Comparison of ENCODE assay signal across 8 cellular contexts in genomic region chr14:72024043-72024407, GRCh38.
A peak's percentile ranks its signal among the peaks of the same experiment; 100 is the strongest.
DNase-seq lines count a peak whose midpoint lies in the region; ATAC-seq and TF ChIP-seq lines count a peak whose summit lies in the region.

No MANE protein-coding gene starts in this region.

- H3K9me3 Mint-ChIP-seq in effector memory CD8-positive, alpha-beta T cell: no peaks in the 10 kb centered on the region

- TF ChIP-seq CTCF in HEK293 (tag by site-specific recombination; IDR thresholded peaks at IDR 0.05) (no peak), left lung (IDR thresholded peaks at IDR 0.05) (peak; percentile 56 to 57), stomach (IDR thresholded peaks at IDR 0.05) (peak in 3 of 7 experiments; percentile 36 to 53 (median 52))

- H3K27ac ChIP-seq in HEK293 (ENCODE audit: extremely low read depth, low read depth, low read length): no peak overlapping the region
- H3K27ac ChIP-seq in left lung: no peak overlapping the region
- no peak overlapping the region for H3K27ac ChIP-seq in stomach

- H3K4me1 Mint-ChIP-seq in effector memory CD8-positive, alpha-beta T cell (ENCODE audit: low read depth in 2 of 2): peaks cover 0 to 2% of the 10 kb centered on the region in 2 donors

- H3K27ac Mint-ChIP-seq in effector memory CD8-positive, alpha-beta T cell: no peak overlapping the region

- no peak for TF ChIP-seq EP300 in stomach (IDR thresholded peaks at IDR 0.05)

- intact Hi-C loops in left lung (cut with DNase I): no loop called here
- intact Hi-C loops in stomach (cut with DNase I; ENCODE audit: low total_unique reads): no loop called here

- CTCF ChIA-PET in HEK293 (lab: Yijun Ruan, JAX): interaction anchor here (0.6 to 2.9 kb wide), 16 partner anchors 11 to 1616 kb away, joined by 3 to 14 read pairs (median 4); no protein-coding TSS in a partner anchor

- H3K36me3 ChIP-seq in HEK293 (ENCODE audit: control insufficient read depth in 2 of 2, insufficient read depth in 1 of 2, low read length in 2 of 2) (no peaks in the 10 kb centered on the region), left lung (no peaks in the 10 kb centered on the region), stomach (no peaks in the 10 kb centered on the region)

- TF ChIP-seq POLR2A in stomach (IDR thresholded peaks at IDR 0.05): no peak

- ATAC-seq in left lung (peak; percentile 80), GM18873 (IDR thresholded peaks at IDR 0.05; ENCODE audit: low FRiP score, unreplicated experiment) (no peak)
- no peak for ATAC-seq in effector memory CD8-positive, alpha-beta T cell (replicated peaks)

- H3K36me3 Mint-ChIP-seq in effector memory CD8-positive, alpha-beta T cell (ENCODE audit: insufficient read depth): no peaks in the 10 kb centered on the region

- POLR2A ChIA-PET in HEK293 (lab: Yijun Ruan, JAX): no interaction called here

- DNase-seq in CD1c-positive myeloid dendritic cell (ENCODE audit: extremely low spot score) (peak; percentile 69), RPMI8226 (peak; percentile 9), amniotic epithelial cell (ENCODE audit: low read depth) (peak; percentile 24), left lung (no peak), stomach (peak; percentile 27)
- DNase-seq in effector memory CD8-positive, alpha-beta T cell: no peak

- no peaks in the 10 kb centered on the region for H3K9me3 ChIP-seq in HEK293 (ENCODE audit: control insufficient read depth, insufficient read depth, low read depth, low read length)
- no peaks in the 10 kb centered on the region for H3K9me3 ChIP-seq in left lung
- no peaks in the 10 kb centered on the region for H3K9me3 ChIP-seq in stomach

- no peak overlapping the region for H3K4me3 Mint-ChIP-seq in effector memory CD8-positive, alpha-beta T cell

- 23 to 38% (median 30%) methylated on average over 4 to 6 of the region's 6 CpGs for WGBS in stomach, 5 donors

- H3K27me3 ChIP-seq in left lung (no peaks in the 10 kb centered on the region), stomach (no peaks in the 10 kb centered on the region)

- H3K27me3 Mint-ChIP-seq in effector memory CD8-positive, alpha-beta T cell: peaks cover 54 to 69% of the 10 kb centered on the region in 2 donors

- 0 out of 2 replicates have a peak, but pooled peaks cover 5% of the 10 kb centered on the region for H3K4me1 ChIP-seq in HEK293 (ENCODE audit: control insufficient read depth, insufficient read depth, low read length)
- no peaks in the 10 kb centered on the region for H3K4me1 ChIP-seq in left lung
- H3K4me1 ChIP-seq in stomach: no peaks in the 10 kb centered on the region

- H3K4me3 ChIP-seq in HEK293 (ENCODE audit: low read depth, low read length) (no peak overlapping the region), left lung (no peak overlapping the region), stomach (no peak overlapping the region)

TF ChIP-seq in HEK293, 187 proteins besides CTCF, POLR2A, EP300 and RAD21:
- TF ChIP-seq ZNF654 (tag by site-specific recombination; IDR thresholded peaks at IDR 0.05; ENCODE audit: low read depth) (0 out of 2 replicates have a peak, but pooled peaks have one; percentile 6), ZFP41 (tag by site-specific recombination; IDR thresholded peaks at IDR 0.05; ENCODE audit: borderline replicate concordance) (no peak), TRIM28 (IDR thresholded peaks at IDR 0.05; ENCODE audit: borderline replicate concordance, low read length) (no peak), ZNF449 (tag by site-specific recombination; IDR thresholded peaks at IDR 0.05) (no peak), ZNF701 (tag by site-specific recombination; IDR thresholded peaks at IDR 0.05) (no peak), ZNF37A (tag by site-specific recombination; IDR thresholded peaks at IDR 0.05) (no peak), ZNF140 (tag by site-specific recombination; IDR thresholded peaks at IDR 0.05) (no peak), SALL2 (tag by site-specific recombination; IDR thresholded peaks at IDR 0.05; ENCODE audit: borderline replicate concordance) (no peak)
- TF ChIP-seq, protein P1, sequence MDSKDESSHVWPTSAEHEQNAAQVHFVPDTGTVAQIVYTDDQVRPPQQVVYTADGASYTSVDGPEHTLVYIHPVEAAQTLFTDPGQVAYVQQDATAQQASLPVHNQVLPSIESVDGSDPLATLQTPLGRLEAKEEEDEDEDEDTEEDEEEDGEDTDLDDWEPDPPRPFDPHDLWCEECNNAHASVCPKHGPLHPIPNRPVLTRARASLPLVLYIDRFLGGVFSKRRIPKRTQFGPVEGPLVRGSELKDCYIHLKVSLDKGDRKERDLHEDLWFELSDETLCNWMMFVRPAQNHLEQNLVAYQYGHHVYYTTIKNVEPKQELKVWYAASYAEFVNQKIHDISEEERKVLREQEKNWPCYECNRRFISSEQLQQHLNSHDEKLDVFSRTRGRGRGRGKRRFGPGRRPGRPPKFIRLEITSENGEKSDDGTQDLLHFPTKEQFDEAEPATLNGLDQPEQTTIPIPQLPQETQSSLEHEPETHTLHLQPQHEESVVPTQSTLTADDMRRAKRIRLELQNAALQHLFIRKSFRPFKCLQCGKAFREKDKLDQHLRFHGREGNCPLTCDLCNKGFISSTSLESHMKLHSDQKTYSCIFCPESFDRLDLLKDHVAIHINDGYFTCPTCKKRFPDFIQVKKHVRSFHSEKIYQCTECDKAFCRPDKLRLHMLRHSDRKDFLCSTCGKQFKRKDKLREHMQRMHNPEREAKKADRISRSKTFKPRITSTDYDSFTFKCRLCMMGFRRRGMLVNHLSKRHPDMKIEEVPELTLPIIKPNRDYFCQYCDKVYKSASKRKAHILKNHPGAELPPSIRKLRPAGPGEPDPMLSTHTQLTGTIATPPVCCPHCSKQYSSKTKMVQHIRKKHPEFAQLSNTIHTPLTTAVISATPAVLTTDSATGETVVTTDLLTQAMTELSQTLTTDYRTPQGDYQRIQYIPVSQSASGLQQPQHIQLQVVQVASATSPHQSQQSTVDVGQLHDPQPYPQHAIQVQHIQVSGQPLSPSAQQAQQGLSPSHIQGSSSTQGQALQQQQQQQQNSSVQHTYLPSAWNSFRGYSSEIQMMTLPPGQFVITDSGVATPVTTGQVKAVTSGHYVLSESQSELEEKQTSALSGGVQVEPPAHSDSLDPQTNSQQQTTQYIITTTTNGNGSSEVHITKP (tag by site-specific recombination; IDR thresholded peaks at IDR 0.05): no peak

Comparison
In these comparisons a context has a peak if more than half of its experiments do, and no peak if none do; other contexts are left out.
1. DNase-seq: peak in CD1c-positive myeloid dendritic cell (single experiment), RPMI8226 (single experiment), amniotic epithelial cell (single experiment) and stomach (single experiment); none in left lung (0 of 2) and effector memory CD8-positive, alpha-beta T cell (0 of 3).